Comparison of ENCODE assay signal across 16 cellular contexts in the genomic region with DNA sequence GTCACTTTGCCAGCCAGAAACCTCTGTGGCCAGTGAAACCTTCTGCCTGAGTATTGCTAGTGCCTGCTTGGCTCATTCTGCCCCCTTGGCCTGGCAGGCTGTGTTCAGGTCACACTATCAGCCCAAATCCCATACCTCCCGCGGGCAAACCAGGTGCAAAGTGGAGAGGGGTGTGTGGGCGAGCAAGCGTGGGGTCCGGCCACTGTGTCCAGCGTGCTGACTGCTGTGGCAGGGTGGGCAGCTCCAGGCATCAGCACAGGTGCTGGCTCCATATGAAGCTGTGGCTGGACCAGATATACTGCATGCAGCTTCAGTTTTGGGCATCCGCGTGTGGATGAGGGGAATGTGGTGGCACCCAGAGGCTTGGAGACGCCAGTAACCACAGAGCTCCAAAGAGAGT.
"Had no signal": no experiment of that assay in that cellular context is flagged by ENCODE, and none has a peak within 500 bp of the region (broad histone marks: within the 10 kb centered on the region; RNA-seq: fewer than 3 reads in every experiment).

No MANE protein-coding gene starts in this region.

- H3K36me3 ChIP-seq: colonic mucosa, heart left ventricle, left ventricle myocardium inferior, tibial artery, upper lobe of right lung, vagina had no signal

- H3K27me3 Mint-ChIP-seq: naive B cell had no signal

- H3K4me3 Mint-ChIP-seq: naive B cell, nephron had no signal

- H3K4me1 Mint-ChIP-seq: naive B cell, nephron had no signal

- ATAC-seq: left cardiac atrium had no signal

- DNase-seq: colonic mucosa; dermis blood vessel endothelial cell; foreskin melanocyte; hippocampal formation; left cardiac atrium; left ventricle myocardium inferior; mesendoderm; naive B cell; small intestine; stimulated activated CD4-positive, alpha-beta T cell treated with anti-CD3 and anti-CD28 coated beads, Interleukin-12 subunit alpha, Interleukin-12 subunit beta, amount 100 ng/mL, for 4 hours; stimulated activated naive CD4-positive, alpha-beta T cell treated with Interleukin-2 at 50 U/mL for 16 hours; tibial artery; upper lobe of right lung had no signal

- H3K27ac Mint-ChIP-seq: naive B cell, nephron had no signal

- H3K27me3 ChIP-seq: colonic mucosa, heart left ventricle, tibial artery, upper lobe of right lung, vagina had no signal

- H3K9me3 ChIP-seq: colonic mucosa, left ventricle myocardium inferior, upper lobe of right lung, vagina had no signal

- H3K9me3 Mint-ChIP-seq: nephron had no signal

- H3K36me3 Mint-ChIP-seq: naive B cell had no signal

- H3K27ac ChIP-seq: colonic mucosa, heart left ventricle, left ventricle myocardium inferior, tibial artery, upper lobe of right lung, vagina had no signal

- H3K4me1 ChIP-seq: colonic mucosa, heart left ventricle, left ventricle myocardium inferior, tibial artery, upper lobe of right lung, vagina had no signal

- H3K4me3 ChIP-seq: colonic mucosa, heart left ventricle, left ventricle myocardium inferior, tibial artery, upper lobe of right lung, vagina had no signal
